Comparison of ENCODE assay signal across 8 cellular contexts in genomic region chr11:11841121-11841604, GRCh38. TPM values are rescaled to one million over a fixed set of nuclear protein-coding genes. Genes with fewer than 3 reads are reported as not detected.
DNase-seq lines count a peak whose midpoint lies in the region; ATAC-seq, FAIRE-seq and TF ChIP-seq lines count a peak whose summit lies in the region.

No MANE protein-coding gene starts in this region.

- H3K27me3 ChIP-seq in GM12878 (replicated peaks in 1 of 2; ENCODE audit: control insufficient read depth in 2 of 2, insufficient read depth in 2 of 2, low read length in 1 of 2), result no peaks in the 10 kb centered on the region

- no peak for DNase-seq in T-helper 2 cell treated with Interferon-gamma antibody and Interleukin-4, amounts not matched to agents 5 μg/mL and 100 μg/mL, for 36 hours (ENCODE audit: low spot score)
- DNase-seq in T-helper 2 cell, result no peak
- peak; percentile 30 for DNase-seq in HCEC 1CT
- peak; percentile 35 to 42 for DNase-seq in NCI-H1930 (lab: John Stamatoyannopoulos, UW)
- DNase-seq in GM12878 (ENCODE audit: low read depth, low spot score), result no peak
- DNase-seq in stimulated activated CD8-positive, alpha-beta memory T cell treated with anti-CD3 and anti-CD28 coated beads, Interleukin-7, amount 100 ng/mL, for 24 hours (ENCODE audit: low read depth), result peak; percentile 14
- DNase-seq in stimulated activated CD4-positive, alpha-beta T cell treated with anti-CD3 and anti-CD28 coated beads, Interleukin-4, amount 100 ng/mL, for 24 hours, result no peak

- in situ Hi-C loops in GM12878 (cut with MboI), result no loop called here

- no peak for TF ChIP-seq RAD21 in GM12878 (IDR thresholded peaks at IDR 0.05; ENCODE audit: insufficient read depth, low read depth, low read length)

- peaks cover 16% of the 10 kb centered on the region for H3K4me1 Mint-ChIP-seq in T-helper 2 cell treated with Interferon-gamma antibody and Interleukin-4, amounts not matched to agents 5 μg/mL and 100 μg/mL, for 36 hours (ENCODE audit: low read depth)

- peak overlapping the region; percentile 64 for H3K4me3 Mint-ChIP-seq in T-helper 2 cell treated with Interferon-gamma antibody and Interleukin-4, amounts not matched to agents 5 μg/mL and 100 μg/mL, for 36 hours

- no peaks in the 10 kb centered on the region for H4K20me1 ChIP-seq in GM12878 (ENCODE audit: control insufficient read depth, insufficient read depth)

- peak overlapping the region; percentile 97 for H3K9ac ChIP-seq in GM12878 (ENCODE audit: control insufficient read depth, insufficient read depth, low read length)

- H2AFZ ChIP-seq in GM12878 (ENCODE audit: control insufficient read depth, low read depth, low read length), result peak overlapping the region; percentile 99

- peak overlapping the region; percentile 96 for H3K27ac ChIP-seq in GM12878 (ENCODE audit: control insufficient read depth, insufficient read depth)

- BruUV-seq in GM12878 (replicated peaks; lab: Mats Ljungman, UMichigan), result no TSS peak

- TF ChIP-seq CTCF in GM12878 (IDR thresholded peaks at IDR 0.05 in 2 of 3, conservative IDR thresholded peaks at IDR 0.05 in 1 of 3; ENCODE audit: control insufficient read depth in 2 of 3, extremely low read depth in 1 of 3, insufficient read depth in 1 of 3, low read depth in 3 of 3, low read length in 3 of 3), result no peak

- peak overlapping the region; percentile 84 for H3K4me2 ChIP-seq in GM12878 (ENCODE audit: control insufficient read depth, insufficient read depth)

- H3K9me3 ChIP-seq in GM12878 (replicated peaks; ENCODE audit: control insufficient read depth, insufficient read depth, low read length), result no peaks in the 10 kb centered on the region
- H3K9me3 ChIP-seq in iPS-18c (ENCODE audit: control insufficient read depth, insufficient read depth, low read length), result no peaks in the 10 kb centered on the region

- no peaks in the 10 kb centered on the region for H3K36me3 ChIP-seq in GM12878 (ENCODE audit: control insufficient read depth in 2 of 2, insufficient read depth in 2 of 2, low read length in 1 of 2)

- intact Hi-C loops in GM12878 (cut with micrococcal nuclease; ENCODE audit: unreplicated experiment), result loop anchor here (5.0 to 10.0 kb wide), 2 partner anchors 986 to 1034 kb away; partner anchors contain the start of genes EIF4G2 and ZBED5

- POLR2A ChIA-PET in GM12878 (lab: Charles Lee), result interaction anchor here (2.2 kb wide), 1 partner anchor 21 kb away, joined by 7 read pairs; no protein-coding TSS in a partner anchor

- CTCF ChIA-PET in GM12878 (lab: Yijun Ruan, JAX), result interaction anchor here (1.1 to 13.4 kb wide), 3 partner anchors 20 to 53 kb away, joined by 3 to 211 read pairs (median 3); no protein-coding TSS in a partner anchor

- H3K9me3 Mint-ChIP-seq in T-helper 2 cell treated with Interferon-gamma antibody and Interleukin-4, amounts not matched to agents 5 μg/mL and 100 μg/mL, for 36 hours, result no peaks in the 10 kb centered on the region

- ATAC-seq in GM12878, result no peak; the same call in 1 of the 3 replicates

- no peaks in the 10 kb centered on the region for H3K36me3 Mint-ChIP-seq in T-helper 2 cell treated with Interferon-gamma antibody and Interleukin-4, amounts not matched to agents 5 μg/mL and 100 μg/mL, for 36 hours (ENCODE audit: low read depth)

- RAD21 ChIA-PET in GM12878 (lab: Charles Lee; ENCODE audit: unreplicated experiment), result interaction anchor here (1.1 to 3.0 kb wide), 3 partner anchors 9 to 1032 kb away, joined by 3 to 18 read pairs (median 5); partner anchors contain the start of gene EIF4G2

- no peak for TF ChIP-seq POLR2A in GM12878 (IDR thresholded peaks at IDR 0.05; ENCODE audit: low read depth, low read length)

- H3K27me3 Mint-ChIP-seq in T-helper 2 cell treated with Interferon-gamma antibody and Interleukin-4, amounts not matched to agents 5 μg/mL and 100 μg/mL, for 36 hours (ENCODE audit: low read depth), result peaks cover 15% of the 10 kb centered on the region

- H3K79me2 ChIP-seq in GM12878 (ENCODE audit: control insufficient read depth, insufficient read depth, low read length), result peaks cover 43% of the 10 kb centered on the region

- TF ChIP-seq EP300 in GM12878 (IDR thresholded peaks at IDR 0.05; ENCODE audit: borderline replicate concordance in 1 of 2, control insufficient read depth in 1 of 2, low read depth in 2 of 2, low read length in 2 of 2), result no peak

- WGBS in GM12878 (ENCODE audit: insufficient coverage, insufficient replicate concordance, low lambda C conversion rate, missing lambda C conversion rate), result 9% methylated on average over 17 of the region's 17 CpGs

- peaks cover 2% of the 10 kb centered on the region; the same call in 1 of the 2 replicates for H3K4me1 ChIP-seq in GM12878 (ENCODE audit: control insufficient read depth, insufficient read depth, low read length)

- FAIRE-seq in GM12878 (lab: Jason Lieb, UNC), result no peak

- SMC1A ChIA-PET in GM12878 (lab: Charles Lee; ENCODE audit: uncharacterized antibody, unreplicated experiment), result interaction anchor here (0.6 to 1.3 kb wide), 3 partner anchors 8 to 983 kb away, joined by 3 to 5 read pairs (median 3); partner anchors contain the start of gene ZBED5

- H3K4me3 ChIP-seq in GM12878, result peak overlapping the region; percentile 77
- peak overlapping the region; percentile 82 for H3K4me3 ChIP-seq in iPS-18c (ENCODE audit: insufficient read depth, low read depth, low read length)

- no peak overlapping the region for H3K27ac Mint-ChIP-seq in T-helper 2 cell treated with Interferon-gamma antibody and Interleukin-4, amounts not matched to agents 5 μg/mL and 100 μg/mL, for 36 hours

TF ChIP-seq in GM12878, 131 proteins besides CTCF, POLR2A, EP300 and RAD21 (continues in another document):
- TF ChIP-seq RBBP5 (conservative IDR thresholded peaks at IDR 0.05) (no peak), ESRRA (IDR thresholded peaks at IDR 0.05; ENCODE audit: low read length) (no peak), MYC (IDR thresholded peaks at IDR 0.05; ENCODE audit: insufficient read depth, insufficient read length, insufficient replicate concordance, low read length, severe bottlenecking) (no peak), ZNF24 (IDR thresholded peaks at IDR 0.05) (no peak), NKRF (conservative IDR thresholded peaks at IDR 0.05) (no peak), NR2F1 (conservative IDR thresholded peaks at IDR 0.05) (no peak), EZH2 (IDR thresholded peaks at IDR 0.05; ENCODE audit: borderline replicate concordance, control insufficient read depth, low read depth, low read length) (no peak), ETV6 (conservative IDR thresholded peaks at IDR 0.05 in 1 of 2, IDR thresholded peaks at IDR 0.05 in 1 of 2; ENCODE audit: borderline replicate concordance in 1 of 2, low read depth in 1 of 2) (no peak), CHD4 (IDR thresholded peaks at IDR 0.05) (no peak), IRF5 (IDR thresholded peaks at IDR 0.05; ENCODE audit: borderline replicate concordance) (no peak), YY1 (IDR thresholded peaks at IDR 0.05; ENCODE audit: low read depth, low read length) (no peak), KAT2A (conservative IDR thresholded peaks at IDR 0.05; ENCODE audit: control insufficient read depth, low read depth, low read length) (no peak), JUNB (IDR thresholded peaks at IDR 0.05) (no peak), KLF5 (IDR thresholded peaks at IDR 0.05; ENCODE audit: partially characterized antibody) (no peak), MEF2A (IDR thresholded peaks at IDR 0.05; ENCODE audit: insufficient read depth, low read depth, low read length) (no peak)

RNA-seq across cellular contexts. Expression of gene USP47, which starts 0.6 kb away (rescaled TPM):
- total RNA-seq in GM12878 (2013; cell fraction: nucleolus; rRNA removed), result 213 and 244 TPM in 2 replicates
- 50.0 and 54.0 TPM in 2 replicates for total RNA-seq in GM12878 (2014; rRNA removed)
- 54.0 and 54.2 TPM in 2 replicates for total RNA-seq in GM12878 (2014; rRNA removed; fragmentation: Illumina TruSeq; extraction: Trizol)
- 28.7 and 33.9 TPM in 2 replicates for total RNA-seq in GM12878 (2021)
- polyA plus RNA-seq in GM12878 (2011; ENCODE audit: low read depth), result 16.6 TPM
- 25.7 and 42.5 TPM in 2 replicates for polyA plus RNA-seq in GM12878 (2011; rRNA removed)
- 8.9 and 10.5 TPM in 2 replicates for polyA plus RNA-seq in GM12878 (2011; cell fraction: cytosol; rRNA removed)
- 35.4 and 37.1 TPM in 2 replicates for polyA plus RNA-seq in GM12878 (2011; cell fraction: nucleus; rRNA removed)
- 25.5 and 29.9 TPM in 2 replicates for polyA plus RNA-seq in GM12878 (2012)
- 34.4 and 53.3 TPM in 2 replicates for polyA plus RNA-seq in GM12878 (2014; fragmentation: Illumina TruSeq; extraction: Trizol)
- polyA plus RNA-seq in GM12878 (2014; fragmentation: Nextera tagmentation; extraction: Ambion mirVana), result 10 to 100 TPM; 13.9 to 14.8 TPM
- 23.1 and 27.2 TPM in 2 replicates for polyA plus RNA-seq in GM12878 (2014; rRNA removed)
- polyA plus RNA-seq in GM12878 (2016; fragmentation: Nextera tagmentation; extraction: Ambion mirVana), result 10 to 100 TPM; 36.2 to 38.8 TPM
- polyA minus RNA-seq in GM12878 (2011; rRNA and poly(A)+ RNA removed), result 34.3 and 45.4 TPM in 2 replicates
- 11.1 and 13.4 TPM in 2 replicates for polyA minus RNA-seq in GM12878 (2011; cell fraction: cytosol; rRNA and poly(A)+ RNA removed)
- 57.3 and 80.4 TPM in 2 replicates for polyA minus RNA-seq in GM12878 (2011; cell fraction: nucleus; rRNA and poly(A)+ RNA removed)

Comparison
In these comparisons a context has a peak if more than half of its experiments do, and no peak if none do; other contexts are left out.
1. DNase-seq: peak in HCEC 1CT (single experiment), NCI-H1930 (2 of 2) and stimulated activated CD8-positive, alpha-beta memory T cell treated with anti-CD3 and anti-CD28 coated beads, Interleukin-7, amount 100 ng/mL, for 24 hours (single experiment); none in T-helper 2 cell treated with Interferon-gamma antibody and Interleukin-4, amounts not matched to agents 5 μg/mL and 100 μg/mL, for 36 hours (single experiment), T-helper 2 cell (0 of 5), GM12878 (single experiment) and stimulated activated CD4-positive, alpha-beta T cell treated with anti-CD3 and anti-CD28 coated beads, Interleukin-4, amount 100 ng/mL, for 24 hours (single experiment).